Comparison of ENCODE assay signal across 8 cellular contexts in genomic region chr4:98656443-98656842, GRCh38. TPM values are rescaled to one million over a fixed set of nuclear protein-coding genes. Genes with fewer than 3 reads are reported as not detected.
DNase-seq lines count a peak whose midpoint lies in the region; ATAC-seq and TF ChIP-seq lines count a peak whose summit lies in the region.
"Had no signal": no experiment of that assay in that cellular context is flagged by ENCODE, and none has a peak within 500 bp of the region (broad histone marks: within the 10 kb centered on the region; RNA-seq: fewer than 3 reads in every experiment).

No MANE protein-coding gene starts in this region.

- no peak overlapping the region for H3K27ac ChIP-seq in GM23338 (ENCODE audit: low read depth)
- H3K27ac ChIP-seq in esophagus muscularis mucosa (replicated peaks in 1 of 4), result no peak overlapping the region

- H3K4me2 ChIP-seq in GM23338, result peak overlapping the region; percentile 98

- H3K27ac Mint-ChIP-seq in GM23338 (no peak overlapping the region), T-helper 17 cell (peak overlapping the region; percentile 95)

- H3K4me3 Mint-ChIP-seq in GM23338, result peak overlapping the region; percentile 89
- H3K4me3 Mint-ChIP-seq in T-helper 17 cell, result peak overlapping the region; percentile 100

- WGBS in esophagus muscularis mucosa, result 68% methylated on average over 5 of the region's 5 CpGs

- H3K27me3 ChIP-seq in GM23338 (ENCODE audit: insufficient read depth) (peaks cover 45% of the 10 kb centered on the region), esophagus muscularis mucosa (no peaks in the 10 kb centered on the region)

- peaks cover 7% of the 10 kb centered on the region; the same call in 1 of the 2 replicates for H3F3A ChIP-seq in GM23338 (replicated peaks; ENCODE audit: low read depth)

- peaks cover 61% of the 10 kb centered on the region for H3K79me2 ChIP-seq in GM23338 (replicated peaks; ENCODE audit: insufficient read depth)

- no peak for TF ChIP-seq POLR2A in esophagus muscularis mucosa (IDR thresholded peaks at IDR 0.05; ENCODE audit: low read depth)

- no peaks in the 10 kb centered on the region for H4K20me1 ChIP-seq in GM23338 (replicated peaks; ENCODE audit: insufficient read depth)

- intact Hi-C loops in esophagus muscularis mucosa (cut with DNase I), result loop anchor here (5.0 kb wide), 1 partner anchor 189 kb away; no protein-coding TSS in a partner anchor

- ATAC-seq in GM23338 (no peak), T-helper 17 cell (no peak), HG03139 (IDR thresholded peaks at IDR 0.05; ENCODE audit: unreplicated experiment) (no peak), HG02610 (IDR thresholded peaks at IDR 0.05; ENCODE audit: unreplicated experiment) (no peak)

- H3K27me3 Mint-ChIP-seq in GM23338 (ENCODE audit: insufficient read depth, low read depth, poor library complexity), result peaks cover 20% of the 10 kb centered on the region
- H3K27me3 Mint-ChIP-seq in T-helper 17 cell, result no peaks in the 10 kb centered on the region

- no peak overlapping the region for H2AFZ ChIP-seq in GM23338

- H3K4me1 Mint-ChIP-seq in GM23338 (peaks cover 37% of the 10 kb centered on the region), T-helper 17 cell (peaks cover 62% of the 10 kb centered on the region)

- no peak for TF ChIP-seq EP300 in esophagus muscularis mucosa (IDR thresholded peaks at IDR 0.05)

- H3K9me3 Mint-ChIP-seq in GM23338, result peaks cover under 1% of the 10 kb centered on the region; the same call in 1 of the 3 replicates

- no peak for TF ChIP-seq CTCF in GM23338 (conservative IDR thresholded peaks at IDR 0.05; ENCODE audit: low read depth in 2 of 2)
- TF ChIP-seq CTCF in esophagus muscularis mucosa (IDR thresholded peaks at IDR 0.05), result no peak
- TF ChIP-seq CTCF in retinal pigment epithelial cell (conservative IDR thresholded peaks at IDR 0.05; ENCODE audit: low read depth, low read length), result no peak

- H3K9me3 ChIP-seq in T-helper 17 cell (ENCODE audit: control insufficient read depth, low read length, poor library complexity, severe bottlenecking), result no peaks in the 10 kb centered on the region
- no peaks in the 10 kb centered on the region for H3K9me3 ChIP-seq in esophagus muscularis mucosa

- DNase-seq in GM23338 (ENCODE audit: low spot score) (no peak), T-helper 17 cell (no peak), esophagus muscularis mucosa (ENCODE audit: extremely low spot score) (no peak), retinal pigment epithelial cell (ENCODE audit: low read depth) (no peak), NCI-H748 (lab: John Stamatoyannopoulos, UW; ENCODE audit: unreplicated experiment) (no peak)
- DNase-seq: NCI-H1436 treated with DMSO at 0.1 percent for 48 hours had no signal

- peaks cover 38% of the 10 kb centered on the region for H3K4me1 ChIP-seq in GM23338 (ENCODE audit: insufficient read depth)
- H3K4me1 ChIP-seq in esophagus muscularis mucosa, result peaks cover 11 to 64% (median 55%) of the 10 kb centered on the region in 4 donors

- H3K9me2 ChIP-seq in GM23338 (ENCODE audit: insufficient read depth), result no peaks in the 10 kb centered on the region

- H3K36me3 Mint-ChIP-seq in GM23338 (ENCODE audit: low read depth), result peaks cover 8% of the 10 kb centered on the region
- H3K36me3 Mint-ChIP-seq in T-helper 17 cell (ENCODE audit: low read depth), result peaks cover 5% of the 10 kb centered on the region

- H3K4me3 ChIP-seq in GM23338 (peak overlapping the region; percentile 91), esophagus muscularis mucosa (peak overlapping the region; percentile 3 to 78 (median 76)), retinal pigment epithelial cell (ENCODE audit: low read length) (peak overlapping the region; percentile 61)

- H3K36me3 ChIP-seq in GM23338 (ENCODE audit: insufficient read depth) (no peaks in the 10 kb centered on the region), esophagus muscularis mucosa (no peaks in the 10 kb centered on the region)

TF ChIP-seq in GM23338, 12 proteins besides CTCF, POLR2A, EP300 and RAD21 (continues in another document):
- TF ChIP-seq EZH2 (IDR thresholded peaks at IDR 0.05; ENCODE audit: low read depth, unreplicated experiment) (no peak), NANOG (IDR thresholded peaks at IDR 0.05; ENCODE audit: borderline replicate concordance) (no peak), CREB1 (CRISPR knock-in tag; IDR thresholded peaks at IDR 0.05; ENCODE audit: low read depth) (no peak), EZH2phosphoT487 (IDR thresholded peaks at IDR 0.05; ENCODE audit: unreplicated experiment) (no peak), JUNB (IDR thresholded peaks at IDR 0.05; ENCODE audit: unreplicated experiment) (no peak), ETS1 (IDR thresholded peaks at IDR 0.05) (no peak), POLR2AphosphoS5 (IDR thresholded peaks at IDR 0.05; ENCODE audit: low read depth) (no peak), ZNF114 (CRISPR knock-in tag; IDR thresholded peaks at IDR 0.05) (no peak), ZNF331 (CRISPR knock-in tag; IDR thresholded peaks at IDR 0.05; ENCODE audit: low read depth) (no peak), STAT1 (IDR thresholded peaks at IDR 0.05; ENCODE audit: unreplicated experiment) (no peak), REST (IDR thresholded peaks at IDR 0.05; ENCODE audit: unreplicated experiment) (no peak)

RNA-seq across cellular contexts. Expression of gene TSPAN5, which starts 2.0 kb away (rescaled TPM):
- total RNA-seq in GM23338 (2014; rRNA removed; shearing (Covaris generic)), result 21.5 and 24.6 TPM in 2 replicates
- polyA plus RNA-seq in GM23338 (2016; fragmentation: Nextera tagmentation; extraction: Ambion mirVana), result 18.2 and 18.6 TPM in 2 replicates
- total RNA-seq in T-helper 17 cell, result 10 to 100 TPM; 11.8 to 15.2 TPM
- 10 to 100 TPM in 3 of 4 donors, 1 to 10 TPM in 1; 9.1 to 16.8 (median 13.3) TPM for total RNA-seq in esophagus muscularis mucosa
